Comparison of ENCODE assay signal across 1 cellular context in genomic region chr4:48340905-48341775, GRCh38.
TF ChIP-seq lines count a peak whose summit lies in the region.

Gene SLAIN2, plus strand, starts transcription at chr4:48341529. Its CDS starts 211 bp downstream, at chr4:48341740.

TF ChIP-seq in HepG2, 621 proteins besides CTCF, POLR2A, EP300 and RAD21 (continued from another document and continues in another):
- TF ChIP-seq KIAA2018 (CRISPR knock-in tag; IDR thresholded peaks at IDR 0.05; ENCODE audit: borderline replicate concordance) (no peak), MEIS2 (CRISPR knock-in tag; IDR thresholded peaks at IDR 0.05) (no peak; the same call in 1 of the 2 replicates), SIN3A (IDR thresholded peaks at IDR 0.05; ENCODE audit: borderline replicate concordance, low read depth, low read length) (peak; percentile 31; the same call in 1 of the 2 replicates), ARHGAP35 (CRISPR knock-in tag; IDR thresholded peaks at IDR 0.05; ENCODE audit: borderline replicate concordance) (no peak), BCL6 (CRISPR knock-in tag; IDR thresholded peaks at IDR 0.05) (no peak), ZNF792 (CRISPR knock-in tag; IDR thresholded peaks at IDR 0.05) (no peak), ZNF607 (CRISPR knock-in tag; IDR thresholded peaks at IDR 0.05; ENCODE audit: borderline replicate concordance) (0 out of 2 replicates have a peak, but pooled peaks have one; percentile 3), JARID2 (CRISPR knock-in tag; IDR thresholded peaks at IDR 0.05; ENCODE audit: insufficient replicate concordance) (no peak), ZFP36L1 (CRISPR knock-in tag; IDR thresholded peaks at IDR 0.05) (peak; percentile 68; the same call in 1 of the 2 replicates), CBX2 (IDR thresholded peaks at IDR 0.05; ENCODE audit: low read depth, low read length) (no peak), CBX2 (CRISPR knock-in tag; IDR thresholded peaks at IDR 0.05; ENCODE audit: low read depth) (no peak), ZBTB7B (CRISPR knock-in tag; IDR thresholded peaks at IDR 0.05) (peak; percentile 53), NR1H2 (CRISPR knock-in tag; IDR thresholded peaks at IDR 0.05; ENCODE audit: borderline replicate concordance, low read depth) (no peak), TAF15 (IDR thresholded peaks at IDR 0.05; ENCODE audit: low read depth, low read length, poor library complexity, severe bottlenecking) (peak; percentile 32), ZNF280B (CRISPR knock-in tag; IDR thresholded peaks at IDR 0.05; ENCODE audit: borderline replicate concordance) (peak; percentile 50; the same call in 1 of the 2 replicates), BHLHE40 (IDR thresholded peaks at IDR 0.05; ENCODE audit: low read length) (no peak), MNT (IDR thresholded peaks at IDR 0.05) (no peak), NPAS2 (CRISPR knock-in tag; IDR thresholded peaks at IDR 0.05; ENCODE audit: borderline replicate concordance) (no peak), ZNF3 (CRISPR knock-in tag; IDR thresholded peaks at IDR 0.05) (no peak), SP5 (CRISPR knock-in tag; IDR thresholded peaks at IDR 0.05; ENCODE audit: borderline replicate concordance, low read depth) (peak; percentile 76), PRPF4 (IDR thresholded peaks at IDR 0.05; ENCODE audit: low read depth, low read length, poor library complexity, severe bottlenecking) (no peak), ZNF777 (CRISPR knock-in tag; IDR thresholded peaks at IDR 0.05) (no peak), SMC3 (IDR thresholded peaks at IDR 0.05; ENCODE audit: low read length) (no peak), CCDC6 (CRISPR knock-in tag; IDR thresholded peaks at IDR 0.05) (0 out of 2 replicates have a peak, but pooled peaks have one; percentile 26), ZNF776 (CRISPR knock-in tag; IDR thresholded peaks at IDR 0.05) (no peak), ZNF678 (CRISPR knock-in tag; IDR thresholded peaks at IDR 0.05) (no peak), TRIM22 (IDR thresholded peaks at IDR 0.05) (no peak), DNMT1 (CRISPR knock-in tag; IDR thresholded peaks at IDR 0.05) (no peak), SP4 (CRISPR knock-in tag; IDR thresholded peaks at IDR 0.05) (peak; percentile 88), NFE2L1 (CRISPR knock-in tag; IDR thresholded peaks at IDR 0.05; ENCODE audit: borderline replicate concordance) (no peak), CCAR2 (optimal IDR thresholded peaks at IDR 0.05; ENCODE audit: low read depth, low read length) (no peak), ZNF235 (CRISPR knock-in tag; IDR thresholded peaks at IDR 0.05; ENCODE audit: borderline replicate concordance) (no peak; the same call in 1 of the 2 replicates)
- TF ChIP-seq, protein P1, sequence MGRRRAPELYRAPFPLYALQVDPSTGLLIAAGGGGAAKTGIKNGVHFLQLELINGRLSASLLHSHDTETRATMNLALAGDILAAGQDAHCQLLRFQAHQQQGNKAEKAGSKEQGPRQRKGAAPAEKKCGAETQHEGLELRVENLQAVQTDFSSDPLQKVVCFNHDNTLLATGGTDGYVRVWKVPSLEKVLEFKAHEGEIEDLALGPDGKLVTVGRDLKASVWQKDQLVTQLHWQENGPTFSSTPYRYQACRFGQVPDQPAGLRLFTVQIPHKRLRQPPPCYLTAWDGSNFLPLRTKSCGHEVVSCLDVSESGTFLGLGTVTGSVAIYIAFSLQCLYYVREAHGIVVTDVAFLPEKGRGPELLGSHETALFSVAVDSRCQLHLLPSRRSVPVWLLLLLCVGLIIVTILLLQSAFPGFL (CRISPR knock-in tag; IDR thresholded peaks at IDR 0.05), result no peak
- TF ChIP-seq, protein P2, sequence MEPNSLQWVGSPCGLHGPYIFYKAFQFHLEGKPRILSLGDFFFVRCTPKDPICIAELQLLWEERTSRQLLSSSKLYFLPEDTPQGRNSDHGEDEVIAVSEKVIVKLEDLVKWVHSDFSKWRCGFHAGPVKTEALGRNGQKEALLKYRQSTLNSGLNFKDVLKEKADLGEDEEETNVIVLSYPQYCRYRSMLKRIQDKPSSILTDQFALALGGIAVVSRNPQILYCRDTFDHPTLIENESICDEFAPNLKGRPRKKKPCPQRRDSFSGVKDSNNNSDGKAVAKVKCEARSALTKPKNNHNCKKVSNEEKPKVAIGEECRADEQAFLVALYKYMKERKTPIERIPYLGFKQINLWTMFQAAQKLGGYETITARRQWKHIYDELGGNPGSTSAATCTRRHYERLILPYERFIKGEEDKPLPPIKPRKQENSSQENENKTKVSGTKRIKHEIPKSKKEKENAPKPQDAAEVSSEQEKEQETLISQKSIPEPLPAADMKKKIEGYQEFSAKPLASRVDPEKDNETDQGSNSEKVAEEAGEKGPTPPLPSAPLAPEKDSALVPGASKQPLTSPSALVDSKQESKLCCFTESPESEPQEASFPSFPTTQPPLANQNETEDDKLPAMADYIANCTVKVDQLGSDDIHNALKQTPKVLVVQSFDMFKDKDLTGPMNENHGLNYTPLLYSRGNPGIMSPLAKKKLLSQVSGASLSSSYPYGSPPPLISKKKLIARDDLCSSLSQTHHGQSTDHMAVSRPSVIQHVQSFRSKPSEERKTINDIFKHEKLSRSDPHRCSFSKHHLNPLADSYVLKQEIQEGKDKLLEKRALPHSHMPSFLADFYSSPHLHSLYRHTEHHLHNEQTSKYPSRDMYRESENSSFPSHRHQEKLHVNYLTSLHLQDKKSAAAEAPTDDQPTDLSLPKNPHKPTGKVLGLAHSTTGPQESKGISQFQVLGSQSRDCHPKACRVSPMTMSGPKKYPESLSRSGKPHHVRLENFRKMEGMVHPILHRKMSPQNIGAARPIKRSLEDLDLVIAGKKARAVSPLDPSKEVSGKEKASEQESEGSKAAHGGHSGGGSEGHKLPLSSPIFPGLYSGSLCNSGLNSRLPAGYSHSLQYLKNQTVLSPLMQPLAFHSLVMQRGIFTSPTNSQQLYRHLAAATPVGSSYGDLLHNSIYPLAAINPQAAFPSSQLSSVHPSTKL (CRISPR knock-in tag; IDR thresholded peaks at IDR 0.05), result peak; percentile 24; the same call in 1 of the 2 replicates
- TF ChIP-seq, protein P3, sequence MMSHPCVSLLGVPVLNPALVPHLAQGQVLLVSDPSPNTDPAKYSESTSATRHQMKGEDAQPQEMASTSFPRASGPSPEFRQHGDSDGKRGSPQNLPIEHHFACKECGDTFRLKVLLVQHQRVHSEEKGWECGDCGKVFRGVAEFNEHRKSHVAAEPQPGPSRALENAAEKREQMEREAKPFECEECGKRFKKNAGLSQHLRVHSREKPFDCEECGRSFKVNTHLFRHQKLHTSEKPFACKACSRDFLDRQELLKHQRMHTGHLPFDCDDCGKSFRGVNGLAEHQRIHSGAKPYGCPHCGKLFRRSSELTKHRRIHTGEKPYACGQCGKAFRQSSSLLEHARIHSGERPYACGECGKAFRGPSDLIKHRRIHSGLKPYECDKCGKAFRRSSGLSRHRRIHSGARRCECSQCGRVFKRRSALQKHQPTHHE (CRISPR knock-in tag; IDR thresholded peaks at IDR 0.05; ENCODE audit: borderline replicate concordance), result peak; percentile 73; the same call in 1 of the 2 replicates
- TF ChIP-seq, protein P4, sequence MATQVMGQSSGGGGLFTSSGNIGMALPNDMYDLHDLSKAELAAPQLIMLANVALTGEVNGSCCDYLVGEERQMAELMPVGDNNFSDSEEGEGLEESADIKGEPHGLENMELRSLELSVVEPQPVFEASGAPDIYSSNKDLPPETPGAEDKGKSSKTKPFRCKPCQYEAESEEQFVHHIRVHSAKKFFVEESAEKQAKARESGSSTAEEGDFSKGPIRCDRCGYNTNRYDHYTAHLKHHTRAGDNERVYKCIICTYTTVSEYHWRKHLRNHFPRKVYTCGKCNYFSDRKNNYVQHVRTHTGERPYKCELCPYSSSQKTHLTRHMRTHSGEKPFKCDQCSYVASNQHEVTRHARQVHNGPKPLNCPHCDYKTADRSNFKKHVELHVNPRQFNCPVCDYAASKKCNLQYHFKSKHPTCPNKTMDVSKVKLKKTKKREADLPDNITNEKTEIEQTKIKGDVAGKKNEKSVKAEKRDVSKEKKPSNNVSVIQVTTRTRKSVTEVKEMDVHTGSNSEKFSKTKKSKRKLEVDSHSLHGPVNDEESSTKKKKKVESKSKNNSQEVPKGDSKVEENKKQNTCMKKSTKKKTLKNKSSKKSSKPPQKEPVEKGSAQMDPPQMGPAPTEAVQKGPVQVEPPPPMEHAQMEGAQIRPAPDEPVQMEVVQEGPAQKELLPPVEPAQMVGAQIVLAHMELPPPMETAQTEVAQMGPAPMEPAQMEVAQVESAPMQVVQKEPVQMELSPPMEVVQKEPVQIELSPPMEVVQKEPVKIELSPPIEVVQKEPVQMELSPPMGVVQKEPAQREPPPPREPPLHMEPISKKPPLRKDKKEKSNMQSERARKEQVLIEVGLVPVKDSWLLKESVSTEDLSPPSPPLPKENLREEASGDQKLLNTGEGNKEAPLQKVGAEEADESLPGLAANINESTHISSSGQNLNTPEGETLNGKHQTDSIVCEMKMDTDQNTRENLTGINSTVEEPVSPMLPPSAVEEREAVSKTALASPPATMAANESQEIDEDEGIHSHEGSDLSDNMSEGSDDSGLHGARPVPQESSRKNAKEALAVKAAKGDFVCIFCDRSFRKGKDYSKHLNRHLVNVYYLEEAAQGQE (IDR thresholded peaks at IDR 0.05; ENCODE audit: borderline replicate concordance in 1 of 2, low read depth in 1 of 2, low read length in 2 of 2), result peak in 1 of 2 experiments; percentile 25; a peak in 1 of 4 replicates
